ENCODE assay signal across 10 cellular contexts in genomic region chr5:100595152-100595811, GRCh38.
DNase-seq lines count a peak whose midpoint lies in the region; ATAC-seq and TF ChIP-seq lines count a peak whose summit lies in the region.
"Had no signal": no experiment of that assay in that cellular context is flagged by ENCODE, and none has a peak within 500 bp of the region (broad histone marks: within the 10 kb centered on the region; RNA-seq: fewer than 3 reads in every experiment).

No MANE protein-coding gene starts in this region.

- TF ChIP-seq CTCF in BJ (IDR thresholded peaks at IDR 0.05; ENCODE audit: insufficient read depth, low read depth, low read length) (no peak), PC-9 (conservative IDR thresholded peaks at IDR 0.05) (no peak)

- H3K4me3 ChIP-seq in BJ (ENCODE audit: low read depth, low read length) (no peak overlapping the region), PC-9 (no peak overlapping the region)

- intact Hi-C loops in PC-9 (cut with micrococcal nuclease; ENCODE audit: unreplicated experiment): no loop called here

- no peaks in the 10 kb centered on the region for H3K79me2 ChIP-seq in PC-9 (ENCODE audit: low read depth)

- POLR2A ChIA-PET in BJ (lab: Charles Lee): no interaction called here
- POLR2A ChIA-PET in PC-9 (lab: Charles Lee; ENCODE audit: unreplicated experiment): interaction anchor here (0.6 kb wide), 1 partner anchor 1661 kb away, joined by 4 read pairs; no protein-coding TSS in a partner anchor

- H3K27ac ChIP-seq in PC-9 (no peak overlapping the region), epithelial cell of prostate (no peak overlapping the region)

- no peak for ATAC-seq in GM21526 (IDR thresholded peaks at IDR 0.05; ENCODE audit: low FRiP score, unreplicated experiment)
- no peak for ATAC-seq in HG03521 (IDR thresholded peaks at IDR 0.05; ENCODE audit: unreplicated experiment)

- BruUV-seq in PC-9 (replicated peaks; lab: Mats Ljungman, UMichigan): no TSS peak

- H4K20me1 ChIP-seq in PC-9 (ENCODE audit: insufficient read depth): no peaks in the 10 kb centered on the region

- no peak overlapping the region for H3K4me2 ChIP-seq in PC-9

- H3K36me3 ChIP-seq in BJ (ENCODE audit: control insufficient read depth, insufficient read depth, low read length): no peaks in the 10 kb centered on the region
- H3K36me3 ChIP-seq in PC-9 (ENCODE audit: low read depth): no peaks in the 10 kb centered on the region

- 0 out of 2 replicates have a peak overlapping the region, but pooled peaks have one; percentile 60 for H2AFZ ChIP-seq in PC-9

- H3K27me3 ChIP-seq in BJ (ENCODE audit: control insufficient read depth, insufficient read depth, low read length) (no peaks in the 10 kb centered on the region), PC-9 (ENCODE audit: insufficient read depth, low read depth) (no peaks in the 10 kb centered on the region)

- no peaks in the 10 kb centered on the region for H3K9me3 ChIP-seq in PC-9 (ENCODE audit: insufficient read depth, low read depth)

- no peaks in the 10 kb centered on the region; the same call in 1 of the 2 replicates for H3F3A ChIP-seq in PC-9 (ENCODE audit: insufficient read depth, low read depth)

- no peaks in the 10 kb centered on the region for H3K4me1 ChIP-seq in PC-9 (replicated peaks; ENCODE audit: insufficient read depth)

- DNase-seq in BJ (ENCODE audit: low read depth): peak; percentile 76
- DNase-seq in PC-9: peak in 1 of 2 experiments; percentile 47
- peak; percentile 61 for DNase-seq in epithelial cell of prostate (ENCODE audit: low read depth, low spot score)
- peak; percentile 94 for DNase-seq in non-pigmented ciliary epithelial cell (ENCODE audit: low read depth)
- DNase-seq in germinal center (ENCODE audit: low spot score): no peak
- DNase-seq in ecto neural progenitor cell (ENCODE audit: low spot score): no peak
- DNase-seq: activated CD8-positive, alpha-beta memory T cell treated with anti-CD3 and anti-CD28 coated beads for 24 hours; NCI-H2107 had no signal

- CTCF ChIA-PET in BJ (lab: Yijun Ruan, JAX) (interaction anchor here (0.6 kb wide), 1 partner anchor 28 kb away, joined by 3 read pairs; no protein-coding TSS in a partner anchor), PC-9 (lab: Charles Lee) (interaction anchor here (0.6 kb wide), 1 partner anchor 1491 kb away, joined by 4 read pairs; no protein-coding TSS in a partner anchor)

- H3K9me2 ChIP-seq in PC-9 (ENCODE audit: insufficient read depth): no peaks in the 10 kb centered on the region

Comparison
In these comparisons a context has a peak if more than half of its experiments do, and no peak if none do; other contexts are left out.
1. DNase-seq: peak in BJ (single experiment), epithelial cell of prostate (single experiment) and non-pigmented ciliary epithelial cell (single experiment); none in germinal center (single experiment) and ecto neural progenitor cell (single experiment).